ENCODE assay signal across 12 cellular contexts in genomic region chr17:83174859-83175550, GRCh38.
DNase-seq lines count a peak whose midpoint lies in the region; ATAC-seq and TF ChIP-seq lines count a peak whose summit lies in the region.
"Had no signal": no experiment of that assay in that cellular context is flagged by ENCODE, and none has a peak within 500 bp of the region (broad histone marks: within the 10 kb centered on the region; RNA-seq: fewer than 3 reads in every experiment).

No MANE protein-coding gene starts in this region.

- POLR2A ChIA-PET in PC-3 (lab: Charles Lee; ENCODE audit: unreplicated experiment): no interaction called here
- POLR2A ChIA-PET in activated CD4-positive, alpha-beta T cell treated with anti-CD3 and anti-CD28 coated beads for 36 hours (lab: Charles Lee): no interaction called here

- H3K4me3 ChIP-seq in AG09309 (ENCODE audit: control insufficient read depth, low read depth, low read length): no peak overlapping the region
- H3K4me3 ChIP-seq in PC-3 (ENCODE audit: low read length): no peak overlapping the region
- no peak overlapping the region for H3K4me3 ChIP-seq in kidney epithelial cell (ENCODE audit: low read depth, low read length)
- H3K4me3 ChIP-seq in stomach: no peak overlapping the region
- H3K4me3 ChIP-seq: upper lobe of right lung had no signal

- no peak overlapping the region for H3K4me2 ChIP-seq in PC-3 (ENCODE audit: low read length)

- no peak for TF ChIP-seq EP300 in stomach (IDR thresholded peaks at IDR 0.05)

- H3K9me2 ChIP-seq in PC-3 (replicated peaks; ENCODE audit: low read length): no peaks in the 10 kb centered on the region

- CTCF ChIA-PET in PC-3 (lab: Charles Lee): no interaction called here
- CTCF ChIA-PET in activated CD4-positive, alpha-beta T cell treated with anti-CD3 and anti-CD28 coated beads for 36 hours (lab: Charles Lee): no interaction called here

- no peaks in the 10 kb centered on the region for H3K36me3 ChIP-seq in PC-3 (ENCODE audit: low read depth, low read length)
- H3K36me3 ChIP-seq in kidney epithelial cell (ENCODE audit: control insufficient read depth, insufficient read depth, low read length): no peaks in the 10 kb centered on the region
- H3K36me3 ChIP-seq in stomach: no peaks in the 10 kb centered on the region
- H3K36me3 ChIP-seq: upper lobe of right lung had no signal

- no peak for ATAC-seq in PC-3
- no peak for ATAC-seq in activated CD4-positive, alpha-beta T cell treated with anti-CD3 and anti-CD28 coated beads for 36 hours
- ATAC-seq: naive thymus-derived CD4-positive, alpha-beta T cell had no signal

- no peaks in the 10 kb centered on the region for H3K79me2 ChIP-seq in PC-3 (ENCODE audit: low read length)

- H3K27ac ChIP-seq in PC-3 (ENCODE audit: low read length) (no peak overlapping the region), stomach (no peak overlapping the region)
- H3K27ac ChIP-seq: upper lobe of right lung had no signal

- H3K4me1 ChIP-seq in PC-3 (ENCODE audit: insufficient read depth, low read length) (no peaks in the 10 kb centered on the region), stomach (peaks cover 0 to 11% (median 4%) of the 10 kb centered on the region in 4 donors)
- H3K4me1 ChIP-seq: upper lobe of right lung had no signal

- peaks cover 5% of the 10 kb centered on the region for H3K27me3 Mint-ChIP-seq in activated CD4-positive, alpha-beta T cell treated with anti-CD3 and anti-CD28 coated beads for 36 hours

- H4K20me1 ChIP-seq in PC-3 (ENCODE audit: low read length): no peaks in the 10 kb centered on the region

- H3F3A ChIP-seq in PC-3 (ENCODE audit: low read length, unreplicated experiment): no peaks in the 10 kb centered on the region

- no peak for TF ChIP-seq POLR2A in stomach (IDR thresholded peaks at IDR 0.05)

- WGBS in stomach, 5 donors: 79 to 91% (median 84%) methylated on average over 15 to 16 of the region's 16 CpGs

- no peaks in the 10 kb centered on the region for H3K4me1 Mint-ChIP-seq in activated CD4-positive, alpha-beta T cell treated with anti-CD3 and anti-CD28 coated beads for 36 hours
- H3K4me1 Mint-ChIP-seq: naive thymus-derived CD4-positive, alpha-beta T cell had no signal

- no peak overlapping the region for H3K27ac Mint-ChIP-seq in activated CD4-positive, alpha-beta T cell treated with anti-CD3 and anti-CD28 coated beads for 36 hours
- H3K27ac Mint-ChIP-seq: immature natural killer cell; naive thymus-derived CD4-positive, alpha-beta T cell had no signal

- H3K9me3 ChIP-seq in PC-3 (ENCODE audit: low read length): no peaks in the 10 kb centered on the region
- H3K9me3 ChIP-seq in stomach: no peaks in the 10 kb centered on the region
- H3K9me3 ChIP-seq: upper lobe of right lung had no signal

- DNase-seq in AG09309 (ENCODE audit: low read depth): no peak
- no peak for DNase-seq in PC-3
- DNase-seq in kidney epithelial cell (ENCODE audit: low read depth): no peak
- DNase-seq in SKM-1 (lab: John Stamatoyannopoulos, UW; ENCODE audit: unreplicated experiment): no peak
- DNase-seq in activated CD4-positive, alpha-beta T cell treated with anti-CD3 and anti-CD28 coated beads for 36 hours: no peak
- no peak for DNase-seq in HuH-7.5 (ENCODE audit: low spot score)
- no peak for DNase-seq in stomach
- DNase-seq: caudate nucleus, immature natural killer cell, upper lobe of right lung had no signal

- H2AFZ ChIP-seq in PC-3 (ENCODE audit: low read length): no peak overlapping the region

- H3K9me3 Mint-ChIP-seq in activated CD4-positive, alpha-beta T cell treated with anti-CD3 and anti-CD28 coated beads for 36 hours (ENCODE audit: low read depth): no peaks in the 10 kb centered on the region
- H3K9me3 Mint-ChIP-seq: immature natural killer cell had no signal

- H3K4me3 Mint-ChIP-seq in activated CD4-positive, alpha-beta T cell treated with anti-CD3 and anti-CD28 coated beads for 36 hours: no peak overlapping the region
- H3K4me3 Mint-ChIP-seq: immature natural killer cell; naive thymus-derived CD4-positive, alpha-beta T cell had no signal

- intact Hi-C loops in PC-3 (cut with micrococcal nuclease) (no loop called here), stomach (cut with DNase I; ENCODE audit: low total_unique reads) (no loop called here)
- intact Hi-C loops in activated CD4-positive, alpha-beta T cell treated with anti-CD3 and anti-CD28 coated beads for 36 hours (cut with DNase I, micrococcal nuclease): no loop called here

- H3K27me3 ChIP-seq in PC-3 (ENCODE audit: low read length) (no peaks in the 10 kb centered on the region), kidney epithelial cell (ENCODE audit: control insufficient read depth, insufficient read depth, low read length) (peaks cover 7% of the 10 kb centered on the region), stomach (peaks cover 0 to 8% (median 0%) of the 10 kb centered on the region in 3 donors)
- H3K27me3 ChIP-seq: upper lobe of right lung had no signal

- H3K36me3 Mint-ChIP-seq in activated CD4-positive, alpha-beta T cell treated with anti-CD3 and anti-CD28 coated beads for 36 hours (ENCODE audit: low read depth): no peaks in the 10 kb centered on the region
- H3K36me3 Mint-ChIP-seq: immature natural killer cell had no signal

- H3K9ac ChIP-seq in PC-3 (ENCODE audit: low read length): no peak overlapping the region

- TF ChIP-seq CTCF in AG09309 (IDR thresholded peaks at IDR 0.05; ENCODE audit: control insufficient read depth, insufficient read depth, low read depth, low read length, missing control alignments) (peak; percentile 15), GM12873 (IDR thresholded peaks at IDR 0.05; ENCODE audit: insufficient read depth, low read depth, low read length, missing control alignments) (peak; percentile 14), PC-3 (conservative IDR thresholded peaks at IDR 0.05; ENCODE audit: low read depth, low read length) (peak; percentile 32; the same call in 1 of the 2 replicates), kidney epithelial cell (IDR thresholded peaks at IDR 0.05; ENCODE audit: insufficient read depth, low read length, poor library complexity, severe bottlenecking) (peak; percentile 13), stomach (IDR thresholded peaks at IDR 0.05) (no peak)

- BruUV-seq in PC-3 (replicated peaks; lab: Mats Ljungman, UMichigan): no TSS peak

Comparison
In these comparisons a context has a peak if more than half of its experiments do, and no peak if none do; other contexts are left out.
1. CTCF ChIP-seq: peak in AG09309 (single experiment), GM12873 (single experiment), PC-3 (single experiment) and kidney epithelial cell (single experiment); none in stomach (0 of 7).